Comparison of ENCODE assay signal across 10 cellular contexts in genomic region chr2:134087371-134087921, GRCh38.
DNase-seq lines count a peak whose midpoint lies in the region; ATAC-seq, FAIRE-seq and TF ChIP-seq lines count a peak whose summit lies in the region.
"Had no signal": no experiment of that assay in that cellular context is flagged by ENCODE, and none has a peak within 500 bp of the region (broad histone marks: within the 10 kb centered on the region; RNA-seq: fewer than 3 reads in every experiment).

No MANE protein-coding gene starts in this region.

- H3K9me3 ChIP-seq in astrocyte (ENCODE audit: insufficient read depth, low read depth, low read length) = no peaks in the 10 kb centered on the region

- H3K27me3 Mint-ChIP-seq in astrocyte (ENCODE audit: low read depth, unreplicated experiment) = no peaks in the 10 kb centered on the region

- no peaks in the 10 kb centered on the region for H4K20me1 ChIP-seq in astrocyte (ENCODE audit: insufficient read depth, low read length)

- DNase-seq in Caki2 (ENCODE audit: low read depth) = peak; percentile 12
- DNase-seq in astrocyte (ENCODE audit: low read depth) = peak; percentile 53
- no peak for DNase-seq in retina
- no peak for DNase-seq in COLO829 (ENCODE audit: low spot score)
- DNase-seq in NCI-H345 treated with DMSO at 0.1 percent for 48 hours (lab: John Stamatoyannopoulos, UW; ENCODE audit: unreplicated experiment) = no peak
- DNase-seq in HCEC 1CT = no peak
- DNase-seq: activated effector memory CD4-positive, alpha-beta T cell treated with Interleukin-2 at 50 U/mL for 16 hours; IMR-90 had no signal

- in situ Hi-C loops in Caki2 (cut with HindIII; ENCODE audit: low pct_unique_long_range_greater_than_20kb, low sequenced_read_pairs) = no loop called here

- H3K36me3 Mint-ChIP-seq in astrocyte (ENCODE audit: low read depth, unreplicated experiment) = no peaks in the 10 kb centered on the region

- no peak overlapping the region for H3K4me3 Mint-ChIP-seq in astrocyte (ENCODE audit: unreplicated experiment)

- H2AFZ ChIP-seq in astrocyte (ENCODE audit: low read depth, low read length) = no peak overlapping the region

- peaks cover 5% of the 10 kb centered on the region for H3K9me3 Mint-ChIP-seq in astrocyte (ENCODE audit: unreplicated experiment)

- no peak for FAIRE-seq in astrocyte (lab: Jason Lieb, UNC)

- no peak overlapping the region for H3K27ac ChIP-seq in astrocyte (ENCODE audit: low read depth, low read length)

- no peaks in the 10 kb centered on the region for H3K79me2 ChIP-seq in astrocyte (ENCODE audit: insufficient read depth, low read length)

- no peak overlapping the region for H3K4me3 ChIP-seq in astrocyte (ENCODE audit: insufficient read depth, low read depth, low read length)

- ATAC-seq in GM19455 (IDR thresholded peaks at IDR 0.05; ENCODE audit: unreplicated experiment) (peak; percentile 65), HG03064 (IDR thresholded peaks at IDR 0.05; ENCODE audit: low read depth, unreplicated experiment) (peak; percentile 83)

- H3K4me1 Mint-ChIP-seq in astrocyte (ENCODE audit: low read depth, unreplicated experiment) = peaks cover 8% of the 10 kb centered on the region

- no peak overlapping the region for H3K4me2 ChIP-seq in astrocyte (ENCODE audit: low read length)

- H3K27ac Mint-ChIP-seq in astrocyte (ENCODE audit: unreplicated experiment) = no peak overlapping the region

- no peak for TF ChIP-seq CTCF in astrocyte (IDR thresholded peaks at IDR 0.05; ENCODE audit: insufficient read depth, low read depth, low read length)

- no peak overlapping the region for H3K9ac ChIP-seq in astrocyte (ENCODE audit: low read length)

- H3K27me3 ChIP-seq in astrocyte (ENCODE audit: insufficient read depth, low read length) = no peaks in the 10 kb centered on the region

- H3K36me3 ChIP-seq in astrocyte (ENCODE audit: insufficient read depth, low read length) = no peaks in the 10 kb centered on the region

- no peaks in the 10 kb centered on the region for H3K4me1 ChIP-seq in astrocyte (ENCODE audit: insufficient read depth, low read length)

Comparison
In these comparisons a context has a peak if more than half of its experiments do, and no peak if none do; other contexts are left out.
1. DNase-seq: peak in Caki2 (single experiment) and astrocyte (single experiment); none in retina (single experiment), COLO829 (single experiment), NCI-H345 treated with DMSO at 0.1 percent for 48 hours (single experiment) and HCEC 1CT (single experiment).